1 cellular context compared by ENCODE assay signal in genomic region chr19:49151339-49152217, GRCh38.
TF ChIP-seq lines count a peak whose summit lies in the region.

No MANE protein-coding gene starts in this region.

TF ChIP-seq in HEK293, 187 proteins besides CTCF, POLR2A, EP300 and RAD21 (continued from another document):
- no peak for TF ChIP-seq ZNF26 (tag by site-specific recombination; IDR thresholded peaks at IDR 0.05)
- no peak for TF ChIP-seq ZNF169 (tag by site-specific recombination; IDR thresholded peaks at IDR 0.05)
- no peak for TF ChIP-seq ZNF514 (tag by site-specific recombination; IDR thresholded peaks at IDR 0.05)
- TF ChIP-seq BCL11A (tag by site-specific recombination; IDR thresholded peaks at IDR 0.05; ENCODE audit: low read depth), result no peak
- TF ChIP-seq ZNF221 (tag by site-specific recombination; IDR thresholded peaks at IDR 0.05; ENCODE audit: borderline replicate concordance), result no peak
- TF ChIP-seq ZNF48 (tag by site-specific recombination; IDR thresholded peaks at IDR 0.05), result no peak
- peak; percentile 86 for TF ChIP-seq KLF8 (tag by site-specific recombination; IDR thresholded peaks at IDR 0.05)
- TF ChIP-seq ATF2 (tag by site-specific recombination; IDR thresholded peaks at IDR 0.05; ENCODE audit: low read depth), result no peak
- no peak; the same call in 1 of the 2 replicates for TF ChIP-seq ZNF623 (tag by site-specific recombination; IDR thresholded peaks at IDR 0.05)
- TF ChIP-seq ZNF404 (tag by site-specific recombination; IDR thresholded peaks at IDR 0.05), result no peak
- no peak; the same call in 1 of the 2 replicates for TF ChIP-seq GLIS1 (tag by site-specific recombination; IDR thresholded peaks at IDR 0.05)
- TF ChIP-seq ZBTB10 (tag by site-specific recombination; IDR thresholded peaks at IDR 0.05), result peak; percentile 51
- no peak for TF ChIP-seq ZNF354C (tag by site-specific recombination; IDR thresholded peaks at IDR 0.05; ENCODE audit: borderline replicate concordance, low read depth)
- no peak for TF ChIP-seq ZNF391 (tag by site-specific recombination; IDR thresholded peaks at IDR 0.05; ENCODE audit: borderline replicate concordance, low read depth)
- peak; percentile 98 for TF ChIP-seq KLF9 (tag by site-specific recombination; IDR thresholded peaks at IDR 0.05; ENCODE audit: low read depth)
- TF ChIP-seq PATZ1 (tag by site-specific recombination; IDR thresholded peaks at IDR 0.05), result peak; percentile 67
- no peak for TF ChIP-seq ZNF830 (tag by site-specific recombination; IDR thresholded peaks at IDR 0.05; ENCODE audit: low read depth)
- TF ChIP-seq ZNF394 (tag by site-specific recombination; IDR thresholded peaks at IDR 0.05; ENCODE audit: borderline replicate concordance), result no peak
- TF ChIP-seq OVOL3 (tag by site-specific recombination; IDR thresholded peaks at IDR 0.05), result no peak
- TF ChIP-seq YY2 (tag by site-specific recombination; IDR thresholded peaks at IDR 0.05), result no peak
- no peak for TF ChIP-seq ZNF133 (tag by site-specific recombination; IDR thresholded peaks at IDR 0.05)
- TF ChIP-seq AEBP2 (tag by site-specific recombination; IDR thresholded peaks at IDR 0.05; ENCODE audit: borderline replicate concordance), result no peak
- no peak for TF ChIP-seq ZNF518A (tag by site-specific recombination; conservative IDR thresholded peaks at IDR 0.05; ENCODE audit: low read depth)
- no peak for TF ChIP-seq ZNF596 (tag by site-specific recombination; IDR thresholded peaks at IDR 0.05)
- peak; percentile 64 for TF ChIP-seq ZFHX2 (tag by site-specific recombination; conservative IDR thresholded peaks at IDR 0.05)
- TF ChIP-seq IKZF3 (tag by site-specific recombination; IDR thresholded peaks at IDR 0.05), result peak; percentile 92
- peak; percentile 63 for TF ChIP-seq ZBTB20 (tag by site-specific recombination; IDR thresholded peaks at IDR 0.05)
- TF ChIP-seq ZBTB17 (tag by site-specific recombination; IDR thresholded peaks at IDR 0.05), result peak; percentile 69
- TF ChIP-seq ZNF19 (tag by site-specific recombination; IDR thresholded peaks at IDR 0.05; ENCODE audit: low read depth), result no peak
- no peak for TF ChIP-seq ZNF670 (tag by site-specific recombination; IDR thresholded peaks at IDR 0.05; ENCODE audit: low read depth)
- no peak for TF ChIP-seq ZNF777 (tag by site-specific recombination; IDR thresholded peaks at IDR 0.05; ENCODE audit: borderline replicate concordance)
- no peak for TF ChIP-seq KLF17 (tag by site-specific recombination; IDR thresholded peaks at IDR 0.05)
- TF ChIP-seq ZNF561 (tag by site-specific recombination; IDR thresholded peaks at IDR 0.05; ENCODE audit: borderline replicate concordance), result 0 out of 2 replicates have a peak, but pooled peaks have one; percentile 41
- TF ChIP-seq WT1 (tag by site-specific recombination; IDR thresholded peaks at IDR 0.05), result no peak
- TF ChIP-seq ZBTB7A (tag by site-specific recombination; IDR thresholded peaks at IDR 0.05; ENCODE audit: low read depth), result 0 out of 2 replicates have a peak, but pooled peaks have one; percentile 64
- TF ChIP-seq ZNF335 (tag by site-specific recombination; conservative IDR thresholded peaks at IDR 0.05), result peak; percentile 18
TF ChIP-seq in HEK293: peak in this region for 28.
